1 cellular context compared by ENCODE assay signal in genomic region chr6:41727705-41728072, GRCh38.
TF ChIP-seq lines count a peak whose summit lies in the region.

No MANE protein-coding gene starts in this region.

TF ChIP-seq in IMR-90, 13 proteins besides CTCF, POLR2A, EP300 and RAD21:
- TF ChIP-seq RFX5 (IDR thresholded peaks at IDR 0.05; ENCODE audit: low read depth, low read length) (no peak), MXI1 (IDR thresholded peaks at IDR 0.05; ENCODE audit: borderline replicate concordance, low read depth, low read length) (no peak), CEBPB (IDR thresholded peaks at IDR 0.05; ENCODE audit: low read depth, low read length) (no peak), FOS (IDR thresholded peaks at IDR 0.05; ENCODE audit: low read depth, low read length) (no peak)
